Comparison of ENCODE assay signal across 18 cellular contexts in the genomic region with DNA sequence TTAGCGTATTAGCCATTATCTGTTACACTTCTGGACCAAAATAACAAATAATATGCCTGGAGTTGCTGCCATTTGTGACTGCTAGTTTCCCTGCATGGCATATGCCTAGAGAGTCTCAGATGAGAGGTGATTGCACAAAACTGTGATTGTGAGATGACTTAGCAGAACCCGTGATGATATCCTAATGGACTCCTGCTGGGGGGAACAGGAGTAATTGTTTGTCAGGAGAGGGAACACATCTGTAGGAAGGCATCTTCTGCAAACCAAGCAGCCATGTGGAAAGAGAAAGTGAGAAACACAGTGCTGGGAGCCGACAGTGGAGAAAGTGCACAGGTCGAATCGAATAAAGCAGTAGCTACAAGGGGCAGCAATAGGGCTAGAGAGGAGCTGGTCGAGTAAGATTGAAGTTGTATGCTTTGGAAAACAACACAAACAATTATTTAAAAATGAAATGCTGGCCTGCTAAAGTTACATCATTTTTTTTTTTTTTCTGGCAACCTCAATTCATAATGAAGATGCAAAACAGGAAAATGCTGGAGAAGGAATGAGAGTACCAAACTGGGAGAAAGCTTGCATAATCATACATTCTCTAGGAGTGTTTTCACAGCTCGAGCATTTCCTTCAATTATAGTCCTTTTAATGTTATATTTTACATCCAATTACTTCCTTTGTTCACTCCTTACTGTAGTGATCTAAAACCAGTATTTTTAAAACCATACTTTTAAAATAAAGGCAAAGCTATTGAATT.
DNase-seq lines count a peak whose midpoint lies in the region; ATAC-seq and TF ChIP-seq lines count a peak whose summit lies in the region.
"Had no signal": no experiment of that assay in that cellular context is flagged by ENCODE, and none has a peak within 500 bp of the region (broad histone marks: within the 10 kb centered on the region; RNA-seq: fewer than 3 reads in every experiment).

No MANE protein-coding gene starts in this region.

- H3K36me3 ChIP-seq in A673 (ENCODE audit: insufficient read depth, low read length, poor library complexity, severe bottlenecking) (no peaks in the 10 kb centered on the region), lower lobe of right lung (no peaks in the 10 kb centered on the region)
- H3K36me3 ChIP-seq: SJSA1 had no signal

- no TSS peak for BruUV-seq in A673 (replicated peaks; lab: Mats Ljungman, UMichigan)

- H3K9me3 Mint-ChIP-seq in CD14-positive monocyte = peaks cover 0 to 5% (median 0%) of the 10 kb centered on the region in 7 donors

- no peaks in the 10 kb centered on the region for H3K4me1 Mint-ChIP-seq in CD14-positive monocyte

- TF ChIP-seq CTCF in A673 (conservative IDR thresholded peaks at IDR 0.05; ENCODE audit: low read depth, low read length) = no peak
- TF ChIP-seq CTCF in cardiac fibroblast (IDR thresholded peaks at IDR 0.05; ENCODE audit: low read depth, low read length) = no peak
- TF ChIP-seq CTCF in lower lobe of right lung (IDR thresholded peaks at IDR 0.05) = no peak
- no peak for TF ChIP-seq CTCF in CD14-positive monocyte (IDR thresholded peaks at IDR 0.05)
- TF ChIP-seq CTCF in GM10266 (IDR thresholded peaks at IDR 0.05; ENCODE audit: control insufficient read depth, insufficient read depth, low read depth, missing control alignments) = no peak

- H3K27ac ChIP-seq in A673 (ENCODE audit: low read depth, low read length, poor library complexity, severe bottlenecking) (no peak overlapping the region), lower lobe of right lung (no peak overlapping the region)
- H3K27ac ChIP-seq: SJSA1 had no signal

- peaks cover 0 to 2% (median 0%) of the 10 kb centered on the region in 3 donors for H3K27me3 Mint-ChIP-seq in CD14-positive monocyte (ENCODE audit: low read depth in 3 of 3)
- H3K27me3 Mint-ChIP-seq: activated naive CD8-positive, alpha-beta T cell; activated T-cell treated with anti-CD3 and anti-CD28 coated beads, Interleukin-2, amount 50 U/mL, for 24 hours had no signal

- H3K27me3 ChIP-seq in A673 (replicated peaks; ENCODE audit: insufficient read depth, low read depth, low read length, poor library complexity) (no peaks in the 10 kb centered on the region), lower lobe of right lung (ENCODE audit: low read depth) (no peaks in the 10 kb centered on the region)
- H3K27me3 ChIP-seq: SJSA1 had no signal

- H3K27ac Mint-ChIP-seq in CD14-positive monocyte = no peak overlapping the region
- H3K27ac Mint-ChIP-seq: activated naive CD8-positive, alpha-beta T cell; activated T-cell treated with anti-CD3 and anti-CD28 coated beads, Interleukin-2, amount 50 U/mL, for 24 hours had no signal

- no peak overlapping the region for H3K4me3 Mint-ChIP-seq in CD14-positive monocyte
- H3K4me3 Mint-ChIP-seq: activated naive CD8-positive, alpha-beta T cell; activated T-cell treated with anti-CD3 and anti-CD28 coated beads, Interleukin-2, amount 50 U/mL, for 24 hours had no signal

- intact Hi-C loops in A673 (cut with micrococcal nuclease; ENCODE audit: unreplicated experiment) (no loop called here), lower lobe of right lung (cut with DNase I) (no loop called here), CD14-positive monocyte (cut with micrococcal nuclease) (no loop called here)

- POLR2A ChIA-PET in A673 (lab: Charles Lee; ENCODE audit: low non-redundant PET) = no interaction called here

- CTCF ChIA-PET in A673 (lab: Charles Lee) = no interaction called here

- no peak overlapping the region for H3K4me3 ChIP-seq in A673 (ENCODE audit: low read depth, low read length, poor library complexity, severe bottlenecking)
- H3K4me3 ChIP-seq in cardiac fibroblast (replicated peaks in 1 of 2; ENCODE audit: low read depth in 2 of 2, low read length in 2 of 2) = no peak overlapping the region
- H3K4me3 ChIP-seq in lower lobe of right lung = no peak overlapping the region
- H3K4me3 ChIP-seq: K562, SJSA1 had no signal

- peak; percentile 31 for DNase-seq in A673 (ENCODE audit: low spot score)
- DNase-seq in HS-5 (ENCODE audit: low read depth) = peak; percentile 14
- DNase-seq in cardiac fibroblast (ENCODE audit: low read depth in 2 of 2) = peak; percentile 24 to 47
- DNase-seq in lower lobe of right lung = no peak
- DNase-seq in CD14-positive monocyte (ENCODE audit: low spot score) = no peak
- DNase-seq in DMS53 treated with DMSO at 0.1 percent for 48 hours (lab: John Stamatoyannopoulos, UW; ENCODE audit: unreplicated experiment) = no peak
- DNase-seq in GM10266 (ENCODE audit: extremely low spot score) = no peak
- DNase-seq: activated T-cell treated with anti-CD3 and anti-CD28 coated beads, Interleukin-2, amount 50 U/mL, for 24 hours; kidney glomerular epithelial cell; NCI-H1092; NCI-H446; posterior cingulate gyrus; stimulated activated CD4-positive, alpha-beta T cell treated with anti-CD3 and anti-CD28 coated beads, Interleukin-12 subunit alpha, Interleukin-12 subunit beta, amount 100 ng/mL, for 4 hours; stimulated activated naive CD8-positive, alpha-beta T cell treated with anti-CD3 and anti-CD28 coated beads, Interleukin-15, Interleukin-2, amounts not matched to agents 100 U/mL and 50 U/mL, for 24 hours had no signal

- H3K4me1 ChIP-seq in A673 (ENCODE audit: insufficient read depth, low read length, poor library complexity, severe bottlenecking) = no peaks in the 10 kb centered on the region
- no peaks in the 10 kb centered on the region for H3K4me1 ChIP-seq in lower lobe of right lung
- H3K4me1 ChIP-seq: SJSA1 had no signal

- ATAC-seq in lower lobe of right lung (peak; percentile 26 to 68), GM18502 (IDR thresholded peaks at IDR 0.05; ENCODE audit: poor library complexity, unreplicated experiment) (no peak)
- ATAC-seq: K562; stimulated activated naive CD8-positive, alpha-beta T cell treated with anti-CD3 and anti-CD28 coated beads, Interleukin-15, Interleukin-2, amounts not matched to agents 100 U/mL and 50 U/mL, for 24 hours had no signal

- H3K36me3 Mint-ChIP-seq in CD14-positive monocyte = no peaks in the 10 kb centered on the region
- H3K36me3 Mint-ChIP-seq: activated naive CD8-positive, alpha-beta T cell had no signal

- no peaks in the 10 kb centered on the region for H3K9me3 ChIP-seq in A673 (ENCODE audit: low read depth, low read length, poor library complexity, severe bottlenecking)
- H3K9me3 ChIP-seq in lower lobe of right lung = no peaks in the 10 kb centered on the region
- H3K9me3 ChIP-seq: SJSA1 had no signal

Comparison
In these comparisons a context has a peak if more than half of its experiments do, and no peak if none do; other contexts are left out.
1. DNase-seq: peak in A673 (single experiment), HS-5 (single experiment) and cardiac fibroblast (2 of 2); none in lower lobe of right lung (single experiment), CD14-positive monocyte (single experiment), DMS53 treated with DMSO at 0.1 percent for 48 hours (single experiment) and GM10266 (single experiment).